8 cellular contexts compared by ENCODE assay signal in the genomic region with DNA sequence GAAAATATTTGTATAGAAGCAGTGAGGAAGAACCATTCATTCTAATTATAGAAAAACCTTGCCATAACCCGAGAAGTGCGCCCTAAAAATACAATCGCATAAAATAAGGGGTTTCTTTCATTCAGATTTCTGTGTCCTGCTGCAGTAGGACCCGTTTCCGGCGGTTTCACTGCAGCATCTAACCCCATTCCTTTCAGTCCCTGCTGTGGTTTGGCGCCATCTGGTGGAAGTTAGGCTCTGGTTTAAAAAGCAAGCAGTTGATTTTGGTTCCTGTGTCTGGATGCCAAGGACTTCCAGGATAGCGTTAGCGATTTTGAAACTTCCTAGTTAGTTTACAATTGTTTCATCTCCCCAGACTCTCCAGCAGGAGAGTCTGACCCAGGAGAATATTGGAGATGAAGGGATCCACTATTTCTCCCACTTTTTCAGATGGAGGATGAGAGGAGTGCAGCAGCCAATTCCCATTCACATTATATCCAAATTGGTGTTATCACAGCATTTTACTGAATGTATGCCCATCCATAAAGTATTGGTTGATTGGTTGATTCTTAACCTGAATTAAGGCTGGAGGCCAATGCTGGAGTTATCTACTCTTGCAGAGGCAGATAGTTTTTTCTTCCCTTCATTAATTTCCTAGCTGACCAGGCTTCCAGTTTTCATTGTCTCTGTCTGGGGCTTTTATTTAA.
DNase-seq lines count a peak whose midpoint lies in the region; ATAC-seq and TF ChIP-seq lines count a peak whose summit lies in the region.

No MANE protein-coding gene starts in this region.

- WGBS in heart right ventricle, 2 donors, result 1% methylated on average over 9 of the region's 9 CpGs

- no peaks in the 10 kb centered on the region for H3K27me3 ChIP-seq in heart right ventricle

- no peaks in the 10 kb centered on the region for H3K36me3 ChIP-seq in heart right ventricle

- peaks cover 2% of the 10 kb centered on the region for H3K27me3 Mint-ChIP-seq in activated naive CD8-positive, alpha-beta T cell treated with anti-CD3 and anti-CD28 coated beads, Interleukin-2, amount 50 U/mL, for 24 hours

- DNase-seq in NCI-H1092 (lab: John Stamatoyannopoulos, UW) (peak; percentile 95), SKM-1 treated with dmso at 0.1 percent for 144 hours (lab: John Stamatoyannopoulos, UW; ENCODE audit: unreplicated experiment) (peak; percentile 45), heart right ventricle (peak; percentile 75 to 88), putamen (ENCODE audit: low spot score) (peak; percentile 87)
- peak; percentile 75 for DNase-seq in activated naive CD8-positive, alpha-beta T cell treated with anti-CD3 and anti-CD28 coated beads, Interleukin-2, amount 50 U/mL, for 24 hours

- TF ChIP-seq CTCF in GM12873 (IDR thresholded peaks at IDR 0.05; ENCODE audit: insufficient read depth, low read depth, low read length, missing control alignments) (peak; percentile 84), heart right ventricle (IDR thresholded peaks at IDR 0.05) (peak; percentile 72 to 94 (median 92))

- H3K4me3 Mint-ChIP-seq in activated naive CD8-positive, alpha-beta T cell treated with anti-CD3 and anti-CD28 coated beads, Interleukin-2, amount 50 U/mL, for 24 hours, result no peak overlapping the region

- H3K27ac ChIP-seq in heart right ventricle, result no peak overlapping the region

- H3K4me3 ChIP-seq in heart right ventricle, result peak overlapping the region in 2 of 10 donors; percentile 0 to 10

- peaks cover 0 to 8% (median 0%) of the 10 kb centered on the region in 9 donors for H3K4me1 ChIP-seq in heart right ventricle

- intact Hi-C loops in heart right ventricle (cut with DNase I), result loop anchor here in 8 of 10 donors (1.0 to 10.0 kb wide), 13 partner anchors 118 to 1088 kb away; no protein-coding TSS in a partner anchor

- H3K27ac Mint-ChIP-seq in activated naive CD8-positive, alpha-beta T cell treated with anti-CD3 and anti-CD28 coated beads, Interleukin-2, amount 50 U/mL, for 24 hours, result no peak overlapping the region

- H3K9me3 Mint-ChIP-seq in activated naive CD8-positive, alpha-beta T cell treated with anti-CD3 and anti-CD28 coated beads, Interleukin-2, amount 50 U/mL, for 24 hours, result no peaks in the 10 kb centered on the region

- H3K9me3 ChIP-seq in heart right ventricle, result no peaks in the 10 kb centered on the region

- no peaks in the 10 kb centered on the region for H3K4me1 Mint-ChIP-seq in activated naive CD8-positive, alpha-beta T cell treated with anti-CD3 and anti-CD28 coated beads, Interleukin-2, amount 50 U/mL, for 24 hours

- ATAC-seq in HG02610 (IDR thresholded peaks at IDR 0.05; ENCODE audit: unreplicated experiment), result peak; percentile 91
- peak; percentile 71 for ATAC-seq in activated naive CD8-positive, alpha-beta T cell treated with anti-CD3 and anti-CD28 coated beads, Interleukin-2, amount 50 U/mL, for 24 hours
- peak in 7 of 8 donors; percentile 74 to 88 (median 86) for ATAC-seq in heart right ventricle
- ATAC-seq in HG03280 (IDR thresholded peaks at IDR 0.05; ENCODE audit: unreplicated experiment), result no peak

- no peaks in the 10 kb centered on the region for H3K36me3 Mint-ChIP-seq in activated naive CD8-positive, alpha-beta T cell treated with anti-CD3 and anti-CD28 coated beads, Interleukin-2, amount 50 U/mL, for 24 hours (ENCODE audit: low read depth)

Comparison
In these comparisons a context has a peak if more than half of its experiments do, and no peak if none do; other contexts are left out.
1. DNase-seq: peak in every context shown above with its lines; median percentile 95 in NCI-H1092; 87 in putamen; 82 in heart right ventricle; 75 in activated naive CD8-positive, alpha-beta T cell treated with anti-CD3 and anti-CD28 coated beads, Interleukin-2, amount 50 U/mL, for 24 hours; 45 in SKM-1 treated with dmso at 0.1 percent for 144 hours.